Comparison of ENCODE assay signal across 10 cellular contexts in the genomic region with DNA sequence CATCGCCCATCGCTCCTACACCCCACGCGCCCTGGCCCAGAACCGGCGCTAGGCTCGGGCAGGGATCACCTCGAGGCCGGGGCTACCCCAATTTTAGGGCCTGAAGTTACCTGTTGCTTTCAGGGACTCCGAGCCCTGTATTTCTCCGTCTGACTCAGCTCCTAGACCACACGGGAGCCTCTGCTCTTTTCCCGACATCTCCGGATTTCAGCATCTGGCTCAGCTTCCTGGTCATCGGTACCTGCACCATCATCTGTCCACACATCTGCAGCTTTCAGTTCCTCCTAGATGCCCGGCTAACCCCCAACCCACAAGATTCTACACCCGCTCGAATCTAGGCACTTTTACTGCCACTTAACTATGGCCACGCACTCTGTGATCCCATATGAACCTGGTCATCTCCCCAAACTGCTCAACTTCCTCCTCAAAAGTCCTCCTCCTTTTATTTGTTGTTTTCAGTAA. TPM values are rescaled to one million over a fixed set of nuclear protein-coding genes. Genes with fewer than 3 reads are reported as not detected.
DNase-seq lines count a peak whose midpoint lies in the region; ATAC-seq and TF ChIP-seq lines count a peak whose summit lies in the region.
"Had no signal": no experiment of that assay in that cellular context is flagged by ENCODE, and none has a peak within 500 bp of the region (broad histone marks: within the 10 kb centered on the region; RNA-seq: fewer than 3 reads in every experiment).

No MANE protein-coding gene starts in this region.

- H3K4me3 ChIP-seq in right atrium auricular region (peak overlapping the region; percentile 37 to 50), KMS-11 (IDR thresholded peaks at IDR 0.05; ENCODE audit: insufficient read depth, low read depth, low read length) (no peak overlapping the region), iPS-18a (ENCODE audit: low read length) (peak overlapping the region; percentile 70)
- H3K4me3 ChIP-seq: K562 had no signal

- H3K27me3 ChIP-seq in right atrium auricular region (peaks cover 0 to 7% of the 10 kb centered on the region in 2 donors), KMS-11 (ENCODE audit: insufficient read depth, low read depth) (no peaks in the 10 kb centered on the region), iPS-18a (ENCODE audit: control insufficient read depth, insufficient read depth, low read length) (peaks cover 34% of the 10 kb centered on the region)

- DNase-seq in right atrium auricular region (ENCODE audit: low spot score) (no peak), cardiac septum (ENCODE audit: low spot score) (no peak), COR-L47 (lab: John Stamatoyannopoulos, UW) (no peak), NCI-H774 (lab: John Stamatoyannopoulos, UW) (no peak), NCI-H2029 (lab: John Stamatoyannopoulos, UW) (no peak)
- no peak for DNase-seq in stimulated activated naive CD8-positive, alpha-beta T cell treated with anti-CD3 and anti-CD28 coated beads, Interleukin-15, Interleukin-2, amounts not matched to agents 100 U/mL and 50 U/mL, for 24 hours
- DNase-seq: CD4-positive, alpha-beta T cell had no signal

- H2AFZ ChIP-seq in KMS-11 (ENCODE audit: low read depth), result peak overlapping the region; percentile 99

- intact Hi-C loops in cardiac septum (cut with DNase I), result loop anchor here (10.0 kb wide), 1 partner anchor 112 kb away; no protein-coding TSS in a partner anchor

- H3K27ac ChIP-seq in right atrium auricular region (no peak overlapping the region), KMS-11 (no peak overlapping the region), iPS-18a (ENCODE audit: low read length) (no peak overlapping the region)

- H3K9ac ChIP-seq in KMS-11 (no peak overlapping the region), iPS-18a (ENCODE audit: low read length) (no peak overlapping the region)

- H3K4me1 ChIP-seq in right atrium auricular region, result peaks cover 0 to 14% of the 10 kb centered on the region in 2 donors
- H3K4me1 ChIP-seq in KMS-11 (ENCODE audit: low read depth, poor library complexity, severe bottlenecking), result peaks cover 4% of the 10 kb centered on the region
- no peaks in the 10 kb centered on the region for H3K4me1 ChIP-seq in iPS-18a (ENCODE audit: control insufficient read depth, low read depth, low read length)

- H3K9me3 ChIP-seq in right atrium auricular region, result no peaks in the 10 kb centered on the region
- H3K9me3 ChIP-seq in iPS-18a (ENCODE audit: control insufficient read depth, low read depth, low read length), result no peaks in the 10 kb centered on the region

- no peaks in the 10 kb centered on the region for H3K36me3 ChIP-seq in right atrium auricular region
- no peaks in the 10 kb centered on the region for H3K36me3 ChIP-seq in KMS-11 (ENCODE audit: insufficient read depth)
- H3K36me3 ChIP-seq in iPS-18a (ENCODE audit: control insufficient read depth, low read depth, low read length), result no peaks in the 10 kb centered on the region

- H3K4me2 ChIP-seq in KMS-11, result no peak overlapping the region; the same call in 1 of the 2 replicates

- no peaks in the 10 kb centered on the region for H4K20me1 ChIP-seq in KMS-11 (ENCODE audit: insufficient read depth)

- no peaks in the 10 kb centered on the region for H3K79me2 ChIP-seq in KMS-11 (ENCODE audit: insufficient read depth, low read depth)

- TF ChIP-seq CTCF in right atrium auricular region (IDR thresholded peaks at IDR 0.05) (no peak), KMS-11 (conservative IDR thresholded peaks at IDR 0.05; ENCODE audit: low read depth, low read length) (no peak)

- no peak for ATAC-seq in stimulated activated naive CD8-positive, alpha-beta T cell treated with anti-CD3 and anti-CD28 coated beads, Interleukin-15, Interleukin-2, amounts not matched to agents 100 U/mL and 50 U/mL, for 24 hours

RNA-seq across cellular contexts. Expression of gene HMSD, which starts 12.1 kb away (rescaled TPM):
- total RNA-seq in right atrium auricular region (under 1 TPM in 1 of 2 donors, not detected in 1; 0.48 TPM), cardiac septum (1.1 TPM)
- total RNA-seq: CD4-positive, alpha-beta T cell had no signal

RNA-seq across cellular contexts. Expression of gene SERPINB10, which starts 29.2 kb away (rescaled TPM):
- total RNA-seq in right atrium auricular region (under 1 TPM in 1 of 2 donors, not detected in 1; 0.47 TPM), cardiac septum (not detected)
- total RNA-seq: CD4-positive, alpha-beta T cell; K562 had no signal

RNA-seq across cellular contexts. Expression of gene SERPINB8, which starts 32.9 kb away (rescaled TPM):
- 1 to 10 TPM; 3.4 to 8.4 TPM for total RNA-seq in right atrium auricular region
- total RNA-seq in cardiac septum, result 4.5 TPM

RNA-seq across cellular contexts. Expression of gene SERPINB2, which starts 49.5 kb away (rescaled TPM):
- 1 to 10 TPM in 1 of 2 donors, under 1 TPM in 1; 0.94 to 2.3 TPM for total RNA-seq in right atrium auricular region
- total RNA-seq in cardiac septum, result not detected
